In the genomic region with DNA sequence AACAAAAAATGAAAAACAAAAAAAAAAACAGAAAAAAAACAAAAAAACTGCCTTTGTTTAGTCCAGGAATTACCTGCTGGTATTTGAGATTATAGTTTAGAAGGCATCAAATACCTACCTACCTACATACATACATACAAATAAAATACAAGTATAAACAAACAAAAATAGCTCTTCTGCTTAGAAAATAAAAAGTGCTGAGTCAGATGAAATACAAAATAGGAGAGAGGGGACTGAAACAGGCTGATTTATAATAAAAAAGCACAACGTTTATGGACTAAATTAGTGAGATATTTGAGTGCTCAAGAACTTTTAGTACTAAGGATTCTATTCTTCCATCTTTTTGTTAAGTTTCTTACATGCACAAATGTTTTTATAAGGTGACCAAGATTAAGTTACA, we compare ENCODE assay signal across 21 cellular contexts.
DNase-seq lines count a peak whose midpoint lies in the region; ATAC-seq, FAIRE-seq and TF ChIP-seq lines count a peak whose summit lies in the region.
"Had no signal": no experiment of that assay in that cellular context is flagged by ENCODE, and none has a peak within 500 bp of the region (broad histone marks: within the 10 kb centered on the region; RNA-seq: fewer than 3 reads in every experiment).

No MANE protein-coding gene starts in this region.

- H2BK15ac ChIP-seq in H1 (ENCODE audit: low read length) = no peak overlapping the region

- TF ChIP-seq CTCF in HepG2 (CRISPR knock-in tag; IDR thresholded peaks at IDR 0.05) = no peak
- TF ChIP-seq CTCF in right lobe of liver (IDR thresholded peaks at IDR 0.05) = no peak
- no peak for TF ChIP-seq CTCF in H1 (IDR thresholded peaks at IDR 0.05; ENCODE audit: control extremely low read depth in 1 of 3, insufficient read depth in 1 of 3, low read depth in 1 of 3, low read length in 3 of 3)
- TF ChIP-seq CTCF in PC-9 (conservative IDR thresholded peaks at IDR 0.05) = no peak

- no peaks in the 10 kb centered on the region for H3K23me2 ChIP-seq in H1 (ENCODE audit: low read depth, low read length)

- H4K5ac ChIP-seq in H1 (ENCODE audit: insufficient read length, low read depth, low read length) = no peak overlapping the region

- peaks cover 19% of the 10 kb centered on the region for H3K9me3 ChIP-seq in HepG2 (ENCODE audit: low read length)
- no peaks in the 10 kb centered on the region for H3K9me3 ChIP-seq in right lobe of liver
- H3K9me3 ChIP-seq in H1 (ENCODE audit: insufficient read depth in 2 of 2, low read depth in 1 of 2, low read length in 1 of 2) = no peaks in the 10 kb centered on the region
- no peaks in the 10 kb centered on the region for H3K9me3 ChIP-seq in PC-9 (ENCODE audit: insufficient read depth, low read depth)
- H3K9me3 ChIP-seq: BE2C, BLaER1 had no signal

- no peaks in the 10 kb centered on the region for H3K79me1 ChIP-seq in H1 (ENCODE audit: low read depth, low read length)

- no peaks in the 10 kb centered on the region for H4K20me1 ChIP-seq in HepG2 (ENCODE audit: insufficient read depth, low read length)
- H4K20me1 ChIP-seq in H1 (replicated peaks in 1 of 2; ENCODE audit: control insufficient read depth in 1 of 2, insufficient read depth in 2 of 2, low read length in 2 of 2) = no peaks in the 10 kb centered on the region
- H4K20me1 ChIP-seq in PC-9 (ENCODE audit: insufficient read depth) = no peaks in the 10 kb centered on the region
- H4K20me1 ChIP-seq: BLaER1 had no signal

- no peak for FAIRE-seq in HepG2 (lab: Jason Lieb, UNC)
- peak; percentile 62 for FAIRE-seq in G401.6 (lab: Jason Lieb, UNC)
- FAIRE-seq in TTC549 (lab: Jason Lieb, UNC) = peak; percentile 87
- FAIRE-seq in H1 (lab: Jason Lieb, UNC) = no peak
- FAIRE-seq: GM12891, GM19239 had no signal

- no peak for TF ChIP-seq RAD21 in HepG2 (CRISPR knock-in tag; IDR thresholded peaks at IDR 0.05)
- no peak for TF ChIP-seq RAD21 in H1 (IDR thresholded peaks at IDR 0.05 in 1 of 2, conservative IDR thresholded peaks at IDR 0.05 in 1 of 2; ENCODE audit: low read depth in 2 of 2, low read length in 2 of 2)

- H3K4me1 ChIP-seq in HepG2 (ENCODE audit: insufficient read depth, low read length) (no peaks in the 10 kb centered on the region), right lobe of liver (no peaks in the 10 kb centered on the region), H1 (replicated peaks in 1 of 4; ENCODE audit: control insufficient read depth in 3 of 4, insufficient read depth in 4 of 4, low read length in 3 of 4) (no peaks in the 10 kb centered on the region), PC-9 (replicated peaks; ENCODE audit: insufficient read depth) (no peaks in the 10 kb centered on the region)
- H3K4me1 ChIP-seq: BE2C, BLaER1 had no signal

- no peaks in the 10 kb centered on the region for H3K36me3 ChIP-seq in HepG2 (replicated peaks in 1 of 2; ENCODE audit: control insufficient read depth in 1 of 2, insufficient read depth in 2 of 2, low read length in 2 of 2)
- no peaks in the 10 kb centered on the region for H3K36me3 ChIP-seq in right lobe of liver
- H3K36me3 ChIP-seq in H1 (ENCODE audit: control insufficient read depth in 2 of 4, insufficient read depth in 4 of 4, low read length in 3 of 4) = no peaks in the 10 kb centered on the region
- no peaks in the 10 kb centered on the region for H3K36me3 ChIP-seq in PC-9 (ENCODE audit: low read depth)
- H3K36me3 ChIP-seq: BE2C, BLaER1 had no signal

- ATAC-seq in HepG2 (no peak), right lobe of liver (no peak), HG02970 (IDR thresholded peaks at IDR 0.05; ENCODE audit: low FRiP score, unreplicated experiment) (no peak)

- H3K4me3 ChIP-seq in HepG2 (replicated peaks in 1 of 3; ENCODE audit: insufficient read depth in 1 of 3, low read depth in 2 of 3, low read length in 3 of 3) = no peak overlapping the region
- H3K4me3 ChIP-seq in right lobe of liver = no peak overlapping the region
- no peak overlapping the region for H3K4me3 ChIP-seq in H1 (ENCODE audit: extremely low read depth in 1 of 4, insufficient read depth in 2 of 4, low read depth in 3 of 4, low read length in 4 of 4)
- H3K4me3 ChIP-seq in PC-9 = no peak overlapping the region
- H3K4me3 ChIP-seq: BLaER1 had no signal

- H3K14ac ChIP-seq in H1 (ENCODE audit: insufficient read length) = no peak overlapping the region

- 3% methylated on average over 1 of the region's 1 CpG for WGBS in HepG2 (ENCODE audit: low lambda C conversion rate)
- WGBS in right lobe of liver (ENCODE audit: insufficient coverage, low coverage, low lambda C conversion rate, missing lambda C conversion rate) = 17% methylated on average over 1 of the region's 1 CpG
- WGBS in H1 (ENCODE audit: extremely low coverage in 1 of 2, insufficient coverage in 1 of 2, insufficient read length in 1 of 2, insufficient replicate concordance in 2 of 2, low coverage in 1 of 2, low lambda C conversion rate in 2 of 2, missing lambda C conversion rate in 1 of 2), 2 experiments = 93% methylated on average over 1 of the region's 1 CpG; no CpG with 5 or more reads in 1 of the 2 experiments

- H3K79me2 ChIP-seq in HepG2 (ENCODE audit: insufficient read depth, low read length) (no peaks in the 10 kb centered on the region), H1 (ENCODE audit: control insufficient read depth in 1 of 2, insufficient read depth in 2 of 2, low read length in 2 of 2) (no peaks in the 10 kb centered on the region), PC-9 (ENCODE audit: low read depth) (no peaks in the 10 kb centered on the region)

- no peak overlapping the region for H3K18ac ChIP-seq in H1 (ENCODE audit: extremely low read depth, low read length)

- H2BK20ac ChIP-seq in H1 (ENCODE audit: low read length) = no peak overlapping the region

- H3K27ac ChIP-seq in HepG2 (ENCODE audit: extremely low read length, insufficient read depth, low read length) = no peak overlapping the region
- H3K27ac ChIP-seq in right lobe of liver = no peak overlapping the region
- H3K27ac ChIP-seq in H1 (ENCODE audit: low read depth, low read length) = no peak overlapping the region
- H3K27ac ChIP-seq in PC-9 = no peak overlapping the region
- H3K27ac ChIP-seq: 22Rv1, BLaER1 had no signal

- H2AFZ ChIP-seq in HepG2 (ENCODE audit: low read length) (no peak overlapping the region), H1 (ENCODE audit: low read length) (no peak overlapping the region), PC-9 (no peak overlapping the region)

- H3K56ac ChIP-seq in H1 (replicated peaks; ENCODE audit: insufficient read length, low read depth, low read length) = no peak overlapping the region

- H4K8ac ChIP-seq in H1 (ENCODE audit: extremely low read depth, insufficient read depth, low read length) = no peak overlapping the region

- no peak for TF ChIP-seq POLR2A in HepG2 (IDR thresholded peaks at IDR 0.05; ENCODE audit: insufficient read depth in 1 of 2, low read depth in 2 of 2, low read length in 2 of 2)
- no peak for TF ChIP-seq POLR2A in right lobe of liver (IDR thresholded peaks at IDR 0.05)
- no peak for TF ChIP-seq POLR2A in H1 (IDR thresholded peaks at IDR 0.05; ENCODE audit: control extremely low read depth in 1 of 2, low read depth in 2 of 2, low read length in 2 of 2)

- BruUV-seq in HepG2 (replicated peaks; lab: Mats Ljungman, UMichigan) = no TSS peak
- no TSS peak for BruUV-seq in PC-9 (replicated peaks; lab: Mats Ljungman, UMichigan)

- CTCF ChIA-PET in HepG2 (lab: Yijun Ruan, JAX; ENCODE audit: low intra/inter-chr PET ratio, low total read pairs) = no interaction called here
- CTCF ChIA-PET in H1 (lab: Charles Lee; ENCODE audit: partially characterized antibody) = no interaction called here
- CTCF ChIA-PET in PC-9 (lab: Charles Lee) = no interaction called here

- DNase-seq in HepG2 (ENCODE audit: low spot score) (no peak), right lobe of liver (no peak), H1 (ENCODE audit: low read depth in 1 of 2, low spot score in 2 of 2) (no peak), G401 (ENCODE audit: low spot score) (no peak), PC-9 (no peak)
- DNase-seq: ACHN; BE2C; C1 segment of cervical spinal cord; CD4-positive, alpha-beta memory T cell; CD4-positive, CD25-positive, alpha-beta regulatory T cell; CD8-positive, alpha-beta memory T cell; COR-L47; DMS79 treated with DMSO at 0.1 percent for 48 hours; GF-D8 had no signal

- H3K27me3 ChIP-seq in HepG2 (ENCODE audit: control insufficient read depth in 1 of 2, insufficient read depth in 2 of 2, low read length in 2 of 2) (no peaks in the 10 kb centered on the region), right lobe of liver (no peaks in the 10 kb centered on the region), H1 (replicated peaks in 1 of 4; ENCODE audit: control insufficient read depth in 3 of 4, extremely low read depth in 1 of 4, insufficient read depth in 3 of 4, low read length in 3 of 4) (no peaks in the 10 kb centered on the region), PC-9 (ENCODE audit: insufficient read depth, low read depth) (no peaks in the 10 kb centered on the region)
- H3K27me3 ChIP-seq: BE2C, BLaER1 had no signal

- H2BK12ac ChIP-seq in H1 (ENCODE audit: low read depth, low read length) = no peak overlapping the region

- intact Hi-C loops in HepG2 (cut with micrococcal nuclease; ENCODE audit: unreplicated experiment) (no loop called here), right lobe of liver (cut with DNase I) (no loop called here), PC-9 (cut with micrococcal nuclease; ENCODE audit: unreplicated experiment) (no loop called here)

- no peak overlapping the region for H3K23ac ChIP-seq in H1 (ENCODE audit: insufficient read length)

- H2BK120ac ChIP-seq in H1 (replicated peaks; ENCODE audit: low read depth, low read length) = no peak overlapping the region

- H3K9ac ChIP-seq in HepG2 (ENCODE audit: insufficient read depth, low read depth, low read length) (no peak overlapping the region), H1 (replicated peaks in 1 of 4; ENCODE audit: extremely low read depth in 1 of 4, low read depth in 3 of 4, low read length in 3 of 4) (no peak overlapping the region)
- H3K9ac ChIP-seq: BLaER1 had no signal

- H4K91ac ChIP-seq in H1 (replicated peaks; ENCODE audit: insufficient read length, low read length) = no peak overlapping the region

- no peaks in the 10 kb centered on the region for H3F3A ChIP-seq in PC-9 (ENCODE audit: insufficient read depth, low read depth)

- no peaks in the 10 kb centered on the region for H3K9me2 ChIP-seq in PC-9 (ENCODE audit: insufficient read depth)

- no peak overlapping the region for H3K4ac ChIP-seq in H1 (replicated peaks; ENCODE audit: insufficient read length, low read depth, low read length)

- POLR2A ChIA-PET in HepG2 (lab: Yijun Ruan, JAX) = no interaction called here
- POLR2A ChIA-PET in H1 (lab: Charles Lee; ENCODE audit: partially characterized antibody) = no interaction called here
- POLR2A ChIA-PET in PC-9 (lab: Charles Lee; ENCODE audit: unreplicated experiment) = no interaction called here

- H3K4me2 ChIP-seq in HepG2 (ENCODE audit: low read depth, low read length) (no peak overlapping the region), H1 (ENCODE audit: insufficient read depth in 1 of 2, low read depth in 2 of 2, low read length in 2 of 2) (no peak overlapping the region), PC-9 (no peak overlapping the region)
- H3K4me2 ChIP-seq: BLaER1 had no signal

- TF ChIP-seq EP300 in HepG2 (IDR thresholded peaks at IDR 0.05; ENCODE audit: low read depth in 2 of 2, low read length in 2 of 2) = no peak
- TF ChIP-seq EP300 in HepG2 (CRISPR knock-in tag; IDR thresholded peaks at IDR 0.05; ENCODE audit: borderline replicate concordance) = no peak
- TF ChIP-seq EP300 in H1 (IDR thresholded peaks at IDR 0.05; ENCODE audit: borderline replicate concordance in 1 of 2, low read depth in 2 of 2, low read length in 2 of 2) = no peak

- no peak overlapping the region for H2BK5ac ChIP-seq in H1 (ENCODE audit: low read depth, low read length)

- in situ Hi-C loops in HepG2 (cut with HindIII; ENCODE audit: extremely low pct_ligation_motif_present, low pct_unique_long_range_greater_than_20kb) = no loop called here
- in situ Hi-C loops in G401 (cut with HindIII; ENCODE audit: low sequenced_read_pairs) = no loop called here

- no peak overlapping the region for H2AK5ac ChIP-seq in H1 (ENCODE audit: low read depth, low read length)

Comparison
In these comparisons a context has a peak if more than half of its experiments do, and no peak if none do; other contexts are left out.
1. Of the 41 proteins assayed by ChIP-seq in both HepG2 and H1: peak only in HepG2: none; only in H1: none; in both: MAFK; in neither: 40.